Comparison of ENCODE assay signal across 8 cellular contexts in genomic region chr2:203484266-203485112, GRCh38. TPM values are rescaled to one million over a fixed set of nuclear protein-coding genes. Genes with fewer than 3 reads are reported as not detected.
A peak's percentile ranks its signal among the peaks of the same experiment; 100 is the strongest.
DNase-seq lines count a peak whose midpoint lies in the region; ATAC-seq lines count a peak whose summit lies in the region.

No MANE protein-coding gene starts in this region.

- peak overlapping the region; percentile 67 for H3K27ac Mint-ChIP-seq in activated naive CD4-positive, alpha-beta T cell treated with anti-CD3 and anti-CD28 coated beads, Interleukin-2, amount 50 U/mL, for 24 hours

- no peak overlapping the region for H3K27ac ChIP-seq in right cardiac atrium (ENCODE audit: low read length)

- H3K4me3 ChIP-seq in right cardiac atrium (ENCODE audit: low read length): no peak overlapping the region

- no peaks in the 10 kb centered on the region for H3K9me3 Mint-ChIP-seq in activated naive CD4-positive, alpha-beta T cell treated with anti-CD3 and anti-CD28 coated beads, Interleukin-2, amount 50 U/mL, for 24 hours

- ATAC-seq in HG02678 (IDR thresholded peaks at IDR 0.05; ENCODE audit: unreplicated experiment) (peak; percentile 76), right cardiac atrium (peak; percentile 77 to 85)

- no peaks in the 10 kb centered on the region for H3K27me3 Mint-ChIP-seq in activated naive CD4-positive, alpha-beta T cell treated with anti-CD3 and anti-CD28 coated beads, Interleukin-2, amount 50 U/mL, for 24 hours

- no peak overlapping the region for H3K4me3 Mint-ChIP-seq in activated naive CD4-positive, alpha-beta T cell treated with anti-CD3 and anti-CD28 coated beads, Interleukin-2, amount 50 U/mL, for 24 hours

- H3K4me1 ChIP-seq in right cardiac atrium (ENCODE audit: control insufficient read depth, insufficient read depth, low read length): no peaks in the 10 kb centered on the region

- no peaks in the 10 kb centered on the region for H3K27me3 ChIP-seq in right cardiac atrium (ENCODE audit: control insufficient read depth, insufficient read depth)

- 78% methylated on average over 8 of the region's 8 CpGs for WGBS in right cardiac atrium

- no peaks in the 10 kb centered on the region for H3K9me3 ChIP-seq in right cardiac atrium (ENCODE audit: control insufficient read depth, low read length)

- peaks cover 8% of the 10 kb centered on the region for H3K4me1 Mint-ChIP-seq in activated naive CD4-positive, alpha-beta T cell treated with anti-CD3 and anti-CD28 coated beads, Interleukin-2, amount 50 U/mL, for 24 hours

- DNase-seq in NCI-H1417 (lab: John Stamatoyannopoulos, UW) (peak in 2 of 3 experiments; percentile 12 to 31), NCI-H1417 treated with DMSO at 0.1 percent for 48 hours (lab: John Stamatoyannopoulos, UW) (no peak), RPMI8226 (peak; percentile 70), right cardiac atrium (no peak), cerebellar nuclear complex (lab: John Stamatoyannopoulos, UW) (no peak)
- peak; percentile 30 to 51 for DNase-seq in stimulated activated CD4-positive, alpha-beta T cell treated with anti-CD3 and anti-CD28 coated beads, Interleukin-2, amount 100 ng/mL, for 24 hours

- intact Hi-C loops in right cardiac atrium (cut with DNase I): loop anchor here (5.0 to 10.0 kb wide), 4 partner anchors 170 to 420 kb away; no protein-coding TSS in a partner anchor

- no peaks in the 10 kb centered on the region for H3K36me3 Mint-ChIP-seq in activated naive CD4-positive, alpha-beta T cell treated with anti-CD3 and anti-CD28 coated beads, Interleukin-2, amount 50 U/mL, for 24 hours

RNA-seq across cellular contexts. Expression of gene RAPH1, which starts 50.6 kb away (rescaled TPM):
- total RNA-seq in right cardiac atrium: 10 to 100 TPM; 18.4 to 32.2 (median 22.3) TPM
- 4.2 TPM for polyA plus RNA-seq in right cardiac atrium

Comparison
In these comparisons a context has a peak if more than half of its experiments do, and no peak if none do; other contexts are left out.
1. DNase-seq: peak in NCI-H1417 (2 of 3), RPMI8226 (single experiment) and stimulated activated CD4-positive, alpha-beta T cell treated with anti-CD3 and anti-CD28 coated beads, Interleukin-2, amount 100 ng/mL, for 24 hours (2 of 2); none in NCI-H1417 treated with DMSO at 0.1 percent for 48 hours (single experiment), right cardiac atrium (0 of 3) and cerebellar nuclear complex (0 of 2).